Comparison of ENCODE assay signal across 14 cellular contexts in genomic region chr12:54000774-54001114, GRCh38. TPM values are rescaled to one million over a fixed set of nuclear protein-coding genes. Genes with fewer than 3 reads are reported as not detected.
DNase-seq lines count a peak whose midpoint lies in the region; ATAC-seq, FAIRE-seq and TF ChIP-seq lines count a peak whose summit lies in the region.
"Had no signal": no experiment of that assay in that cellular context is flagged by ENCODE, and none has a peak within 500 bp of the region (broad histone marks: within the 10 kb centered on the region; RNA-seq: fewer than 3 reads in every experiment).

No MANE protein-coding gene starts in this region.

- DNase-seq in GM23248 (no peak), activated B cell treated with CpG ODN at 0.5 μM for 24 hours (no peak), keratinocyte (ENCODE audit: low read depth, low spot score) (no peak), frontal cortex (ENCODE audit: low spot score in 2 of 2) (no peak), HEK293T (ENCODE audit: extremely low spot score) (no peak)
- DNase-seq: activated CD8-positive, alpha-beta memory T cell treated with anti-CD3 and anti-CD28 coated beads, Interleukin-2, amount 10 ng/mL, durations not matched to agents 7 days and 5 days; head of caudate nucleus; lower lobe of right lung; stimulated activated CD4-positive, alpha-beta T cell treated with anti-CD3 and anti-CD28 coated beads, Interleukin-4, amount 100 ng/mL, for 1 hour had no signal

- no peaks in the 10 kb centered on the region for H3K36me3 ChIP-seq in GM23248 (ENCODE audit: low read depth)
- H3K36me3 ChIP-seq in keratinocyte (ENCODE audit: control insufficient read depth in 2 of 2, extremely low read depth in 1 of 2, insufficient read depth in 2 of 2, low read length in 2 of 2): peaks cover 2 to 6% of the 10 kb centered on the region in 2 experiments
- H3K36me3 ChIP-seq in subcutaneous abdominal adipose tissue (ENCODE audit: control insufficient read depth in 5 of 5, insufficient read depth in 5 of 5, low read length in 5 of 5): no peaks in the 10 kb centered on the region
- H3K36me3 ChIP-seq in gastroesophageal sphincter: no peaks in the 10 kb centered on the region
- H3K36me3 ChIP-seq: lower lobe of right lung had no signal

- H3K27me3 ChIP-seq in GM23248 (replicated peaks; ENCODE audit: insufficient read depth) (no peaks in the 10 kb centered on the region), keratinocyte (ENCODE audit: control insufficient read depth, extremely low read depth, insufficient read depth, low read length) (no peaks in the 10 kb centered on the region), subcutaneous abdominal adipose tissue (ENCODE audit: control insufficient read depth in 5 of 5, insufficient read depth in 4 of 5, low read length in 5 of 5) (peaks cover 0 to 54% (median 35%) of the 10 kb centered on the region in 5 donors), gastroesophageal sphincter (peaks cover 100% of the 10 kb centered on the region)

- intact Hi-C loops in activated B cell treated with CpG ODN at 0.5 μM for 24 hours (cut with micrococcal nuclease): loop anchor here (10.0 kb wide), 2 partner anchors 246 to 394 kb away; partner anchors contain the start of gene CISTR

- TF ChIP-seq CTCF in activated B cell treated with CpG ODN at 0.5 μM for 24 hours (IDR thresholded peaks at IDR 0.05) (no peak), keratinocyte (optimal IDR thresholded peaks at IDR 0.05 in 1 of 3, IDR thresholded peaks at IDR 0.05 in 1 of 3, conservative IDR thresholded peaks at IDR 0.05 in 1 of 3; ENCODE audit: extremely low read depth in 1 of 3, insufficient read depth in 2 of 3, low read length in 3 of 3) (no peak), gastroesophageal sphincter (IDR thresholded peaks at IDR 0.05) (no peak)

- H2AFZ ChIP-seq in GM23248: peak overlapping the region; percentile 100
- H2AFZ ChIP-seq in keratinocyte (ENCODE audit: control insufficient read depth, low read length): no peak overlapping the region

- POLR2A ChIA-PET in activated B cell treated with CpG ODN at 0.5 μM for 24 hours (lab: Charles Lee): no interaction called here
- POLR2A ChIA-PET in HEK293T (lab: Yijun Ruan, JAX): interaction anchor here (0.6 to 7.6 kb wide), 14 partner anchors 8 to 279 kb away, joined by 3 to 69 read pairs (median 4); partner anchors contain the start of genes HOXC10, HOXC8 and SMUG1

- H3K4me1 ChIP-seq in GM23248 (ENCODE audit: insufficient read depth) (peaks cover 3% of the 10 kb centered on the region; the same call in 1 of the 2 replicates), keratinocyte (ENCODE audit: control insufficient read depth, extremely low read depth, insufficient read depth, low read length) (peaks cover 32% of the 10 kb centered on the region), subcutaneous abdominal adipose tissue (ENCODE audit: control insufficient read depth in 5 of 5, insufficient read depth in 5 of 5, low read length in 5 of 5) (peaks cover 4 to 94% (median 84%) of the 10 kb centered on the region in 5 donors), gastroesophageal sphincter (peaks cover 0 to 35% (median 15%) of the 10 kb centered on the region in 3 donors)

- H3K4me1 Mint-ChIP-seq in activated B cell treated with CpG ODN at 0.5 μM for 24 hours: peaks cover 21% of the 10 kb centered on the region

- H3K4me2 ChIP-seq in GM23248 (ENCODE audit: unreplicated experiment) (peak overlapping the region; percentile 98), keratinocyte (ENCODE audit: control insufficient read depth, extremely low read depth, insufficient read depth, low read depth, low read length) (peak overlapping the region; percentile 94)

- no peaks in the 10 kb centered on the region for H3K9me3 Mint-ChIP-seq in activated B cell treated with CpG ODN at 0.5 μM for 24 hours

- H3K27ac Mint-ChIP-seq in activated B cell treated with CpG ODN at 0.5 μM for 24 hours: peak overlapping the region; percentile 24
- H3K27ac Mint-ChIP-seq: activated CD8-positive, alpha-beta memory T cell treated with anti-CD3 and anti-CD28 coated beads, Interleukin-2, amount 10 ng/mL, durations not matched to agents 7 days and 5 days had no signal

- no peak for TF ChIP-seq EP300 in gastroesophageal sphincter (IDR thresholded peaks at IDR 0.05)

- peaks cover under 1% of the 10 kb centered on the region for H3K36me3 Mint-ChIP-seq in activated B cell treated with CpG ODN at 0.5 μM for 24 hours (ENCODE audit: low read depth)
- H3K36me3 Mint-ChIP-seq: activated CD8-positive, alpha-beta memory T cell treated with anti-CD3 and anti-CD28 coated beads, Interleukin-2, amount 10 ng/mL, durations not matched to agents 7 days and 5 days had no signal

- no peaks in the 10 kb centered on the region for H3K9me2 ChIP-seq in GM23248 (ENCODE audit: insufficient read depth)

- in situ Hi-C loops in GM23248 (cut with MboI): no loop called here

- CTCF ChIA-PET in activated B cell treated with CpG ODN at 0.5 μM for 24 hours (lab: Charles Lee): interaction anchor here (1.2 to 2.6 kb wide), 2 partner anchors 201 to 207 kb away, joined by 3 to 11 read pairs; no protein-coding TSS in a partner anchor
- CTCF ChIA-PET in HEK293T (lab: Yijun Ruan, JAX): interaction anchor here (0.8 to 4.8 kb wide), 3 partner anchors 10 to 37 kb away, joined by 3 to 27 read pairs (median 6); partner anchors contain the start of gene HOXC10

- ATAC-seq in activated B cell treated with CpG ODN at 0.5 μM for 24 hours (ENCODE audit: low read depth) (no peak), gastroesophageal sphincter (no peak), GM21360 (IDR thresholded peaks at IDR 0.05; ENCODE audit: unreplicated experiment) (no peak)
- ATAC-seq: activated CD8-positive, alpha-beta memory T cell treated with anti-CD3 and anti-CD28 coated beads, Interleukin-2, amount 10 ng/mL, durations not matched to agents 7 days and 5 days had no signal

- H3K9me3 ChIP-seq in GM23248 (ENCODE audit: low read depth): no peaks in the 10 kb centered on the region
- H3K9me3 ChIP-seq in keratinocyte (ENCODE audit: control insufficient read depth, low read depth, low read length): no peaks in the 10 kb centered on the region
- H3K9me3 ChIP-seq in subcutaneous abdominal adipose tissue (ENCODE audit: control insufficient read depth in 5 of 5, low read length in 5 of 5): no peaks in the 10 kb centered on the region
- H3K9me3 ChIP-seq in gastroesophageal sphincter: no peaks in the 10 kb centered on the region
- H3K9me3 ChIP-seq: lower lobe of right lung had no signal

- H3K4me3 Mint-ChIP-seq in activated B cell treated with CpG ODN at 0.5 μM for 24 hours: no peak overlapping the region

- peaks cover 79% of the 10 kb centered on the region for H3K27me3 Mint-ChIP-seq in activated B cell treated with CpG ODN at 0.5 μM for 24 hours

- H3K4me3 ChIP-seq in GM23248 (peak overlapping the region; percentile 96), keratinocyte (ENCODE audit: control insufficient read depth in 2 of 3, extremely low read depth in 1 of 3, insufficient read depth in 2 of 3, low read depth in 1 of 3, low read length in 3 of 3) (peak overlapping the region; percentile 80 to 96 (median 82)), subcutaneous abdominal adipose tissue (ENCODE audit: low read depth in 1 of 5, low read length in 5 of 5) (peak overlapping the region; percentile 68 to 85 (median 74)), gastroesophageal sphincter (peak overlapping the region in 1 of 2 donors; percentile 39)

- no peaks in the 10 kb centered on the region for H3F3A ChIP-seq in GM23248 (ENCODE audit: insufficient read depth)

- H3K27ac ChIP-seq in GM23248 (no peak overlapping the region), keratinocyte (ENCODE audit: control insufficient read depth, insufficient read depth, low read length) (peak overlapping the region; percentile 96), subcutaneous abdominal adipose tissue (ENCODE audit: low read depth, low read length) (peak overlapping the region; percentile 98), gastroesophageal sphincter (no peak overlapping the region)
- H3K27ac ChIP-seq: lower lobe of right lung had no signal

- H3K9ac ChIP-seq in GM23248 (peak overlapping the region; percentile 98), keratinocyte (ENCODE audit: control insufficient read depth, extremely low read depth, insufficient read depth, low read length) (peak overlapping the region; percentile 98), subcutaneous abdominal adipose tissue (ENCODE audit: low read length in 5 of 5) (peak overlapping the region; percentile 63 to 98 (median 83))

- no peak for TF ChIP-seq POLR2A in gastroesophageal sphincter (IDR thresholded peaks at IDR 0.05)

- no peaks in the 10 kb centered on the region for H3K9me1 ChIP-seq in keratinocyte (ENCODE audit: control insufficient read depth, extremely low read depth, insufficient read depth, low read length)

- WGBS in GM23248 (ENCODE audit: low coverage in 1 of 2, low lambda C conversion rate in 2 of 2, missing lambda C conversion rate in 2 of 2), 2 experiments: 28 to 58% methylated on average over 5 to 14 of the region's 14 CpGs
- 0 to 8% methylated on average over 4 to 8 of the region's 14 CpGs for WGBS in gastroesophageal sphincter (ENCODE audit: low coverage in 1 of 2), 2 donors

- dilution Hi-C loops in keratinocyte (cut with MboI; ENCODE audit: extremely low pct_ligation_motif_present, low sequenced_read_pairs): no loop called here

- no peak for FAIRE-seq in keratinocyte (lab: Jason Lieb, UNC)
- no peak for FAIRE-seq in frontal cortex (lab: Jason Lieb, UNC)

- H3K79me2 ChIP-seq in GM23248 (ENCODE audit: insufficient read depth) (peaks cover 9% of the 10 kb centered on the region; the same call in 1 of the 2 replicates), keratinocyte (ENCODE audit: control insufficient read depth, insufficient read depth, low read length) (peaks cover 59% of the 10 kb centered on the region)

- no peaks in the 10 kb centered on the region for H4K20me1 ChIP-seq in GM23248 (ENCODE audit: insufficient read depth)
- H4K20me1 ChIP-seq in keratinocyte (ENCODE audit: control insufficient read depth, extremely low read depth, insufficient read depth, low read length): no peaks in the 10 kb centered on the region

RNA-seq across cellular contexts. Expression of gene HOXC9, which starts 0.8 kb away (rescaled TPM):
- total RNA-seq in GM23248 (2014; rRNA removed; shearing (Covaris generic)): 2.5 and 3.7 TPM in 2 replicates
- polyA plus RNA-seq in GM23248 (2016; fragmentation: Nextera tagmentation; extraction: Ambion mirVana) (5.5 and 6.0 TPM in 2 replicates), keratinocyte (1.1 to 3.3 TPM (median 1.8 TPM) in 3 replicates)
- total RNA-seq in activated B cell treated with CpG ODN at 0.5 μM for 24 hours (not detected in 2 replicates), gastroesophageal sphincter (not detected), frontal cortex (not detected)
- 2.9 TPM for polyA plus RNA-seq in keratinocyte (2011; ENCODE audit: low read depth)
- 2.4 and 2.9 TPM in 2 replicates for polyA plus RNA-seq in keratinocyte (2011; cell fraction: cytosol; rRNA removed)
- polyA plus RNA-seq in keratinocyte (2011; cell fraction: nucleus; rRNA removed): 3.1 and 3.7 TPM in 2 replicates
- 3.5 and 4.4 TPM in 2 replicates for polyA plus RNA-seq in keratinocyte (2012; ENCODE audit: low replicate concordance)
- 0.23 to 1.4 TPM (median 0.90 TPM) in 3 replicates for polyA minus RNA-seq in keratinocyte
- 2.1 TPM for polyA minus RNA-seq in keratinocyte (2011; cell fraction: cytosol; rRNA and poly(A)+ RNA removed)
- 1.2 and 1.4 TPM in 2 replicates for polyA minus RNA-seq in keratinocyte (2011; cell fraction: nucleus; rRNA and poly(A)+ RNA removed)
- total RNA-seq: activated CD8-positive, alpha-beta memory T cell treated with anti-CD3 and anti-CD28 coated beads, Interleukin-2, amount 10 ng/mL, durations not matched to agents 7 days and 5 days; lower lobe of right lung had no signal

RNA-seq across cellular contexts. Expression of gene HOXC8, which starts 8.0 kb away (rescaled TPM):
- 3.8 and 11.3 TPM in 2 replicates for total RNA-seq in GM23248 (2014; rRNA removed; shearing (Covaris generic))
- polyA plus RNA-seq in GM23248 (2016; fragmentation: Nextera tagmentation; extraction: Ambion mirVana): 16.7 and 20.8 TPM in 2 replicates
- total RNA-seq in activated B cell treated with CpG ODN at 0.5 μM for 24 hours: not detected in 2 replicates
- 1.8 to 3.8 TPM (median 2.0 TPM) in 3 replicates for polyA plus RNA-seq in keratinocyte
- polyA plus RNA-seq in keratinocyte (2011; ENCODE audit: low read depth): 2.1 TPM
- 3.3 TPM in 2 replicates for polyA plus RNA-seq in keratinocyte (2011; cell fraction: cytosol; rRNA removed)
- 4.2 and 4.7 TPM in 2 replicates for polyA plus RNA-seq in keratinocyte (2011; cell fraction: nucleus; rRNA removed)
- 2.0 and 3.3 TPM in 2 replicates for polyA plus RNA-seq in keratinocyte (2012; ENCODE audit: low replicate concordance)
- 1.3 to 2.3 TPM (median 1.5 TPM) in 3 replicates for polyA minus RNA-seq in keratinocyte
- polyA minus RNA-seq in keratinocyte (2011; cell fraction: cytosol; rRNA and poly(A)+ RNA removed): 2.1 TPM
- polyA minus RNA-seq in keratinocyte (2011; cell fraction: nucleus; rRNA and poly(A)+ RNA removed): 1.4 and 1.6 TPM in 2 replicates
- under 1 TPM in 2 of 4 donors, not detected in 2; 0.15 to 0.40 TPM for total RNA-seq in gastroesophageal sphincter
- total RNA-seq in frontal cortex: not detected
- total RNA-seq: activated CD8-positive, alpha-beta memory T cell treated with anti-CD3 and anti-CD28 coated beads, Interleukin-2, amount 10 ng/mL, durations not matched to agents 7 days and 5 days; lower lobe of right lung had no signal

RNA-seq across cellular contexts. Expression of gene HOXC10, which starts 15.8 kb away (rescaled TPM):
- not detected in 2 replicates for total RNA-seq in GM23248 (2014; rRNA removed; shearing (Covaris generic))
- polyA plus RNA-seq in GM23248 (2016; fragmentation: Nextera tagmentation; extraction: Ambion mirVana) (not detected in 2 replicates), keratinocyte (7.3 to 33.1 TPM (median 14.1 TPM) in 3 replicates)
- total RNA-seq in activated B cell treated with CpG ODN at 0.5 μM for 24 hours (not detected in 2 replicates), gastroesophageal sphincter (not detected), frontal cortex (not detected)
- 19.6 TPM for polyA plus RNA-seq in keratinocyte (2011; ENCODE audit: low read depth)
- 24.3 and 25.3 TPM in 2 replicates for polyA plus RNA-seq in keratinocyte (2011; cell fraction: cytosol; rRNA removed)
- 11.5 and 14.8 TPM in 2 replicates for polyA plus RNA-seq in keratinocyte (2011; cell fraction: nucleus; rRNA removed)
- 26.1 and 26.3 TPM in 2 replicates for polyA plus RNA-seq in keratinocyte (2012; ENCODE audit: low replicate concordance)
- 5.1 to 26.1 TPM (median 7.3 TPM) in 3 replicates for polyA minus RNA-seq in keratinocyte
- 21.1 TPM for polyA minus RNA-seq in keratinocyte (2011; cell fraction: cytosol; rRNA and poly(A)+ RNA removed)
- 4.0 and 6.6 TPM in 2 replicates for polyA minus RNA-seq in keratinocyte (2011; cell fraction: nucleus; rRNA and poly(A)+ RNA removed)
- total RNA-seq: activated CD8-positive, alpha-beta memory T cell treated with anti-CD3 and anti-CD28 coated beads, Interleukin-2, amount 10 ng/mL, durations not matched to agents 7 days and 5 days; HT-29; lower lobe of right lung had no signal

RNA-seq across cellular contexts. Expression of gene HOTAIR, which starts 26.0 kb away (rescaled TPM):
- not detected in 2 replicates for total RNA-seq in GM23248 (2014; rRNA removed; shearing (Covaris generic))
- polyA plus RNA-seq in GM23248 (2016; fragmentation: Nextera tagmentation; extraction: Ambion mirVana): not detected in 2 replicates
- total RNA-seq in activated B cell treated with CpG ODN at 0.5 μM for 24 hours: not detected in 2 replicates
- polyA plus RNA-seq in keratinocyte: 2.5 to 4.0 TPM (median 2.9 TPM) in 3 replicates
- polyA plus RNA-seq in keratinocyte (2011; ENCODE audit: low read depth): 3.5 TPM
- polyA plus RNA-seq in keratinocyte (2011; cell fraction: cytosol; rRNA removed): 2.4 and 2.8 TPM in 2 replicates
- 7.6 and 8.3 TPM in 2 replicates for polyA plus RNA-seq in keratinocyte (2011; cell fraction: nucleus; rRNA removed)
- 1.2 and 3.3 TPM in 2 replicates for polyA plus RNA-seq in keratinocyte (2012; ENCODE audit: low replicate concordance)
- polyA minus RNA-seq in keratinocyte: 0.22 to 0.92 TPM (median 0.56 TPM) in 3 replicates
- polyA minus RNA-seq in keratinocyte (2011; cell fraction: cytosol; rRNA and poly(A)+ RNA removed): 0.96 TPM
- polyA minus RNA-seq in keratinocyte (2011; cell fraction: nucleus; rRNA and poly(A)+ RNA removed): 0.53 and 0.85 TPM in 2 replicates
- total RNA-seq in gastroesophageal sphincter: under 1 TPM in 1 of 4 donors, not detected in 3; 0.31 TPM
- total RNA-seq in frontal cortex: not detected
- total RNA-seq: activated CD8-positive, alpha-beta memory T cell treated with anti-CD3 and anti-CD28 coated beads, Interleukin-2, amount 10 ng/mL, durations not matched to agents 7 days and 5 days; lower lobe of right lung had no signal
- polyA plus RNA-seq: adipose tissue had no signal

RNA-seq across cellular contexts. Expression of gene HOXC6, which starts 27.5 kb away (rescaled TPM):
- total RNA-seq in GM23248 (2014; rRNA removed; shearing (Covaris generic)): 3.6 and 4.9 TPM in 2 replicates
- polyA plus RNA-seq in GM23248 (2016; fragmentation: Nextera tagmentation; extraction: Ambion mirVana) (19.9 and 20.5 TPM in 2 replicates), keratinocyte (3.7 to 5.6 TPM (median 4.7 TPM) in 3 replicates)
- total RNA-seq in activated B cell treated with CpG ODN at 0.5 μM for 24 hours (not detected in 2 replicates), gastroesophageal sphincter (under 1 TPM in 1 of 4 donors, not detected in 3; 0.50 TPM), frontal cortex (not detected)
- polyA plus RNA-seq in keratinocyte (2011; ENCODE audit: low read depth): 4.3 TPM
- polyA plus RNA-seq in keratinocyte (2011; cell fraction: cytosol; rRNA removed): 3.6 and 4.6 TPM in 2 replicates
- polyA plus RNA-seq in keratinocyte (2011; cell fraction: nucleus; rRNA removed): 9.2 and 13.8 TPM in 2 replicates
- polyA plus RNA-seq in keratinocyte (2012; ENCODE audit: low replicate concordance): 2.9 and 6.1 TPM in 2 replicates
- 3.5 to 4.5 TPM (median 4.0 TPM) in 3 replicates for polyA minus RNA-seq in keratinocyte
- polyA minus RNA-seq in keratinocyte (2011; cell fraction: cytosol; rRNA and poly(A)+ RNA removed): 0.96 TPM
- 2.5 and 2.9 TPM in 2 replicates for polyA minus RNA-seq in keratinocyte (2011; cell fraction: nucleus; rRNA and poly(A)+ RNA removed)
- total RNA-seq: activated CD8-positive, alpha-beta memory T cell treated with anti-CD3 and anti-CD28 coated beads, Interleukin-2, amount 10 ng/mL, durations not matched to agents 7 days and 5 days had no signal

Comparison
In these comparisons a context has a peak if more than half of its experiments do, and no peak if none do; other contexts are left out.
1. H3K27ac ChIP-seq: peak in keratinocyte (single experiment) and subcutaneous abdominal adipose tissue (single experiment); none in GM23248 (single experiment) and gastroesophageal sphincter (0 of 4).
2. Peak in every context shown above with its lines, with median percentiles within 50 percentile points of each other: H3K9ac ChIP-seq.